ENCODE assay signal across 24 cellular contexts in genomic region chr11:88157401-88157800, GRCh38. TPM values are rescaled to one million over a fixed set of nuclear protein-coding genes. Genes with fewer than 3 reads are reported as not detected.
DNase-seq lines count a peak whose midpoint lies in the region; FAIRE-seq and TF ChIP-seq lines count a peak whose summit lies in the region.
"Had no signal": no experiment of that assay in that cellular context is flagged by ENCODE, and none has a peak within 500 bp of the region (broad histone marks: within the 10 kb centered on the region; RNA-seq: fewer than 3 reads in every experiment).

No MANE protein-coding gene starts in this region.

- no peak overlapping the region for H3K4me2 ChIP-seq in keratinocyte (ENCODE audit: control insufficient read depth, extremely low read depth, insufficient read depth, low read depth, low read length)
- H3K4me2 ChIP-seq: BLaER1 treated with 17β-estradiol and CSF1 and Interleukin-3, amounts not matched to agents 10 nM and 100 nM had no signal

- no peak overlapping the region for H3K4me3 ChIP-seq in breast epithelium
- no peak overlapping the region for H3K4me3 ChIP-seq in epithelial cell of esophagus (ENCODE audit: low read length)
- no peak overlapping the region for H3K4me3 ChIP-seq in keratinocyte (ENCODE audit: control insufficient read depth in 2 of 3, extremely low read depth in 1 of 3, insufficient read depth in 2 of 3, low read depth in 1 of 3, low read length in 3 of 3)
- H3K4me3 ChIP-seq in H7 (ENCODE audit: insufficient read depth, low read depth, low read length) = no peak overlapping the region
- H3K4me3 ChIP-seq: BLaER1 treated with 17β-estradiol and CSF1 and Interleukin-3, amounts not matched to agents 10 nM and 100 nM; GM23248 had no signal

- H3K27me3 ChIP-seq in breast epithelium = no peaks in the 10 kb centered on the region
- H3K27me3 ChIP-seq in keratinocyte (ENCODE audit: control insufficient read depth, extremely low read depth, insufficient read depth, low read length) = no peaks in the 10 kb centered on the region
- H3K27me3 ChIP-seq in H7 (ENCODE audit: control insufficient read depth, insufficient read depth, low read length) = no peaks in the 10 kb centered on the region
- H3K27me3 ChIP-seq: BE2C; BLaER1 treated with 17β-estradiol and CSF1 and Interleukin-3, amounts not matched to agents 10 nM and 100 nM had no signal

- peak overlapping the region; percentile 3 for H3K4me3 Mint-ChIP-seq in MCF 10A (ENCODE audit: unreplicated experiment)
- no peak overlapping the region for H3K4me3 Mint-ChIP-seq in activated CD4-positive, alpha-beta T cell treated with anti-CD3 and anti-CD28 coated beads, Interleukin-2, amount 10 ng/mL, durations not matched to agents 7 days and 5 days
- H3K4me3 Mint-ChIP-seq: CD14-positive monocyte; CD4-positive, alpha-beta T cell; CD8-positive, alpha-beta memory T cell; H9 had no signal

- no peaks in the 10 kb centered on the region for H3K27me3 Mint-ChIP-seq in MCF 10A (ENCODE audit: insufficient read depth, unreplicated experiment)
- peaks cover 29% of the 10 kb centered on the region for H3K27me3 Mint-ChIP-seq in activated CD4-positive, alpha-beta T cell treated with anti-CD3 and anti-CD28 coated beads, Interleukin-2, amount 10 ng/mL, durations not matched to agents 7 days and 5 days

- FAIRE-seq in keratinocyte (lab: Jason Lieb, UNC) = peak; percentile 43
- FAIRE-seq: A204.1, D721Med, GM12891, GM18507, H1 had no signal

- TF ChIP-seq CTCF in MCF 10A (IDR thresholded peaks at IDR 0.05; ENCODE audit: unreplicated experiment) (no peak), breast epithelium (IDR thresholded peaks at IDR 0.05) (no peak), epithelial cell of esophagus (IDR thresholded peaks at IDR 0.05; ENCODE audit: insufficient read depth, low read depth, low read length, missing control alignments) (no peak), keratinocyte (optimal IDR thresholded peaks at IDR 0.05 in 1 of 3, IDR thresholded peaks at IDR 0.05 in 1 of 3, conservative IDR thresholded peaks at IDR 0.05 in 1 of 3; ENCODE audit: extremely low read depth in 1 of 3, insufficient read depth in 2 of 3, low read length in 3 of 3) (no peak), GM20000 (IDR thresholded peaks at IDR 0.05; ENCODE audit: extremely low read depth, missing control alignments) (no peak)

- H3K4me1 ChIP-seq in breast epithelium (no peaks in the 10 kb centered on the region), keratinocyte (ENCODE audit: control insufficient read depth, extremely low read depth, insufficient read depth, low read length) (peaks cover 5% of the 10 kb centered on the region)
- H3K4me1 ChIP-seq: BE2C; BLaER1 treated with 17β-estradiol and CSF1 and Interleukin-3, amounts not matched to agents 10 nM and 100 nM had no signal

- no peaks in the 10 kb centered on the region for H3K9me1 ChIP-seq in keratinocyte (ENCODE audit: control insufficient read depth, extremely low read depth, insufficient read depth, low read length)

- peaks cover 9 to 20% of the 10 kb centered on the region in 2 donors for H3K9me3 ChIP-seq in breast epithelium
- peaks cover 7% of the 10 kb centered on the region for H3K9me3 ChIP-seq in keratinocyte (ENCODE audit: control insufficient read depth, low read depth, low read length)
- H3K9me3 ChIP-seq: BE2C had no signal

- H3K4me1 Mint-ChIP-seq in MCF 10A (ENCODE audit: insufficient read depth, unreplicated experiment) = peaks cover 39% of the 10 kb centered on the region
- no peaks in the 10 kb centered on the region for H3K4me1 Mint-ChIP-seq in activated CD4-positive, alpha-beta T cell treated with anti-CD3 and anti-CD28 coated beads, Interleukin-2, amount 10 ng/mL, durations not matched to agents 7 days and 5 days
- H3K4me1 Mint-ChIP-seq: CD14-positive monocyte; CD8-positive, alpha-beta memory T cell had no signal

- no peak for TF ChIP-seq POLR2A in breast epithelium (IDR thresholded peaks at IDR 0.05)

- no peak for DNase-seq in MCF 10A (ENCODE audit: unreplicated experiment)
- no peak for DNase-seq in breast epithelium (ENCODE audit: low spot score in 2 of 2)
- peak; percentile 28 for DNase-seq in epithelial cell of esophagus (ENCODE audit: low read depth)
- no peak for DNase-seq in keratinocyte (ENCODE audit: low read depth, low spot score)
- no peak for DNase-seq in GM20000 (ENCODE audit: low spot score)
- DNase-seq in H7 = no peak
- no peak for DNase-seq in activated CD4-positive, alpha-beta T cell treated with anti-CD3 and anti-CD28 coated beads, Interleukin-2, amount 10 ng/mL, durations not matched to agents 7 days and 5 days
- DNase-seq: AML-193; BE2C; CD4-positive, alpha-beta T cell; CD8-positive, alpha-beta memory T cell; DMS 273 treated with DMSO at 0.1 percent for 48 hours; DMS79; GF-D8; GM23248; H9 had no signal

- H4K20me1 ChIP-seq in keratinocyte (ENCODE audit: control insufficient read depth, extremely low read depth, insufficient read depth, low read length) = no peaks in the 10 kb centered on the region
- H4K20me1 ChIP-seq: BLaER1 treated with 17β-estradiol and CSF1 and Interleukin-3, amounts not matched to agents 10 nM and 100 nM had no signal

- H3K36me3 Mint-ChIP-seq in MCF 10A (ENCODE audit: insufficient read depth, unreplicated experiment) = peaks cover 6% of the 10 kb centered on the region
- no peaks in the 10 kb centered on the region for H3K36me3 Mint-ChIP-seq in activated CD4-positive, alpha-beta T cell treated with anti-CD3 and anti-CD28 coated beads, Interleukin-2, amount 10 ng/mL, durations not matched to agents 7 days and 5 days (ENCODE audit: low read depth)
- H3K36me3 Mint-ChIP-seq: CD14-positive monocyte had no signal

- peaks cover 16% of the 10 kb centered on the region for H3K9me3 Mint-ChIP-seq in MCF 10A (ENCODE audit: unreplicated experiment)
- peaks cover 18% of the 10 kb centered on the region for H3K9me3 Mint-ChIP-seq in activated CD4-positive, alpha-beta T cell treated with anti-CD3 and anti-CD28 coated beads, Interleukin-2, amount 10 ng/mL, durations not matched to agents 7 days and 5 days

- POLR2A ChIA-PET in MCF 10A (lab: Yijun Ruan, JAX) = interaction anchor here (1.4 kb wide), 1 partner anchor 16 kb away, joined by 4 read pairs; no protein-coding TSS in a partner anchor
- POLR2A ChIA-PET in activated CD4-positive, alpha-beta T cell treated with anti-CD3 and anti-CD28 coated beads, Interleukin-2, amount 10 ng/mL, durations not matched to agents 7 days and 5 days (lab: Charles Lee) = no interaction called here

- no peak overlapping the region for H3K9ac ChIP-seq in keratinocyte (ENCODE audit: control insufficient read depth, extremely low read depth, insufficient read depth, low read length)
- H3K9ac ChIP-seq: BLaER1 treated with 17β-estradiol and CSF1 and Interleukin-3, amounts not matched to agents 10 nM and 100 nM; GM23248 had no signal

- no peaks in the 10 kb centered on the region for H3K36me3 ChIP-seq in breast epithelium
- H3K36me3 ChIP-seq in keratinocyte (ENCODE audit: control insufficient read depth in 2 of 2, extremely low read depth in 1 of 2, insufficient read depth in 2 of 2, low read length in 2 of 2) = peaks cover 0 to 8% of the 10 kb centered on the region in 2 experiments
- H3K36me3 ChIP-seq in H7 (replicated peaks; ENCODE audit: control insufficient read depth, insufficient read depth, low read length) = no peaks in the 10 kb centered on the region
- H3K36me3 ChIP-seq: BE2C had no signal

- H3K79me2 ChIP-seq in keratinocyte (ENCODE audit: control insufficient read depth, insufficient read depth, low read length) = peaks cover 85% of the 10 kb centered on the region

- no peak overlapping the region for H2AFZ ChIP-seq in keratinocyte (ENCODE audit: control insufficient read depth, low read length)
- H2AFZ ChIP-seq: GM23248 had no signal

- dilution Hi-C loops in keratinocyte (cut with MboI; ENCODE audit: extremely low pct_ligation_motif_present, low sequenced_read_pairs) = no loop called here

- peak overlapping the region; percentile 84 for H3K27ac Mint-ChIP-seq in MCF 10A (ENCODE audit: low read depth, unreplicated experiment)
- no peak overlapping the region for H3K27ac Mint-ChIP-seq in activated CD4-positive, alpha-beta T cell treated with anti-CD3 and anti-CD28 coated beads, Interleukin-2, amount 10 ng/mL, durations not matched to agents 7 days and 5 days
- H3K27ac Mint-ChIP-seq: CD14-positive monocyte; CD4-positive, alpha-beta T cell; CD8-positive, alpha-beta memory T cell had no signal

- no TSS peak for BruUV-seq in MCF 10A (replicated peaks; lab: Mats Ljungman, UMichigan)

- CTCF ChIA-PET in MCF 10A (lab: Yijun Ruan, JAX) = interaction anchor here (1.5 kb wide), 1 partner anchor 13 kb away, joined by 3 read pairs; no protein-coding TSS in a partner anchor
- CTCF ChIA-PET in activated CD4-positive, alpha-beta T cell treated with anti-CD3 and anti-CD28 coated beads, Interleukin-2, amount 10 ng/mL, durations not matched to agents 7 days and 5 days (lab: Charles Lee) = no interaction called here

- intact Hi-C loops in MCF 10A (cut with micrococcal nuclease) = no loop called here
- intact Hi-C loops in breast epithelium (cut with DNase I; ENCODE audit: low total_unique reads) = no loop called here

- H3K27ac ChIP-seq in breast epithelium = no peak overlapping the region
- no peak overlapping the region for H3K27ac ChIP-seq in keratinocyte (ENCODE audit: control insufficient read depth, insufficient read depth, low read length)
- H3K27ac ChIP-seq: 22Rv1; BLaER1 treated with 17β-estradiol and CSF1 and Interleukin-3, amounts not matched to agents 10 nM and 100 nM; GM23248 had no signal

RNA-seq across cellular contexts. Expression of gene RAB38, which starts 17.8 kb away (rescaled TPM):
- total RNA-seq in MCF 10A (2022) = 77.7 and 80.9 TPM in 2 replicates
- 10 to 100 TPM in 1 of 3 donors, 1 to 10 TPM in 2; 1.6 to 14.8 (median 5.2) TPM for total RNA-seq in breast epithelium
- 87.1 to 147 TPM (median 146 TPM) in 3 replicates for polyA plus RNA-seq in keratinocyte
- polyA plus RNA-seq in keratinocyte (2011; ENCODE audit: low read depth) = 46.0 TPM
- polyA plus RNA-seq in keratinocyte (2011; cell fraction: cytosol; rRNA removed) = 86.8 and 145 TPM in 2 replicates
- polyA plus RNA-seq in keratinocyte (2011; cell fraction: nucleus; rRNA removed) = 43.5 and 50.4 TPM in 2 replicates
- 63.8 and 159 TPM in 2 replicates for polyA plus RNA-seq in keratinocyte (2012; ENCODE audit: low replicate concordance)
- 41.0 to 109 TPM (median 106 TPM) in 3 replicates for polyA minus RNA-seq in keratinocyte
- polyA minus RNA-seq in keratinocyte (2011; cell fraction: cytosol; rRNA and poly(A)+ RNA removed) = 51.6 TPM
- 45.8 and 59.4 TPM in 2 replicates for polyA minus RNA-seq in keratinocyte (2011; cell fraction: nucleus; rRNA and poly(A)+ RNA removed)
- total RNA-seq in H7 (2014; rRNA removed; shearing (Covaris generic)) = 17.0 and 20.4 TPM in 2 replicates
- total RNA-seq in activated CD4-positive, alpha-beta T cell treated with anti-CD3 and anti-CD28 coated beads, Interleukin-2, amount 10 ng/mL, durations not matched to agents 7 days and 5 days = 1 to 10 TPM; 1.6 to 1.9 TPM
